In the genomic region with DNA sequence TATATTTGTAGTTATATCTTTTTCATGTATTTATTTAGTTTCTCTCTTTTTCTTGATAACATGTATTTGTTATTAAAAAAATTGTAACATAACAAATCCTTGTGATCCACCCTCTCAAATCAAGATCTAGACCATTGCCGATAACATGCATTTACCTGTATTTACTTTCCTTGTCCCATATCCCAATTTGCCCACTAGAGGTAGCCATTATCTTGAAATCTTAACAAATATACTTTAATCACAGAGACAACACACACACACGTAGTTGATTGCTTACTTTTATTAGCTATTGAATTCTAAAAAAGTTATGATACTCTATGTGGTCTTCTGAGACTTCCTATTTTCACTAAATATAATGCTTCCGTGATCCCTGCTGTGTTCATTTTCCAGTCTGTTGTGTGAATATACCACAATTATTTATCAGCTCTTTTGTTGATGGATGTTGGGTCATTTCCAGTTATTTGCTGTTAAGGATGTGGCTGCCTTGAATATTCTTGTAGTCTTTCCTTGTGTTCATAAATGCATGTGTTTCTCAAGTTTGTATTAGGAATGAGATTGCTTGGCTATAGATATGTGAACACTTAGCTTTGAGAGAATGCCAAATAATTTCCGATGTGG, we compare ENCODE assay signal across 8 cellular contexts. TPM values are rescaled to one million over a fixed set of nuclear protein-coding genes. Genes with fewer than 3 reads are reported as not detected.
DNase-seq lines count a peak whose midpoint lies in the region; ATAC-seq and TF ChIP-seq lines count a peak whose summit lies in the region.

No MANE protein-coding gene starts in this region.

- no peaks in the 10 kb centered on the region for H3K9me2 ChIP-seq in HCT116 (ENCODE audit: insufficient read depth)

- H3K4me1 ChIP-seq in HCT116 (ENCODE audit: control insufficient read depth in 1 of 2, insufficient read depth in 2 of 2, low read length in 2 of 2) (peaks cover 7 to 21% of the 10 kb centered on the region in 2 experiments; a peak in 3 of 4 replicates), aorta (ENCODE audit: control insufficient read depth in 1 of 2, insufficient read depth in 2 of 2, low read length in 2 of 2) (no peaks in the 10 kb centered on the region)

- POLR2A ChIA-PET in HCT116 (lab: Charles Lee): interaction anchor here (1.1 to 1.4 kb wide), 2 partner anchors 10 to 14 kb away, joined by 3 to 4 read pairs; no protein-coding TSS in a partner anchor
- POLR2A ChIA-PET in activated CD4-positive, alpha-beta T cell treated with anti-CD3 and anti-CD28 coated beads, Interleukin-2, amount 10 ng/mL, durations not matched to agents 7 days and 5 days (lab: Charles Lee): no interaction called here

- peak; percentile 68 for TF ChIP-seq RAD21 in HCT116 (IDR thresholded peaks at IDR 0.05; ENCODE audit: low read depth)

- H3K36me3 ChIP-seq in HCT116 (ENCODE audit: control insufficient read depth in 1 of 2, insufficient read depth in 2 of 2, low read length in 2 of 2) (no peaks in the 10 kb centered on the region), aorta (ENCODE audit: control insufficient read depth in 1 of 2, insufficient read depth in 2 of 2, low read length in 1 of 2) (no peaks in the 10 kb centered on the region)

- no peaks in the 10 kb centered on the region for H3K36me3 Mint-ChIP-seq in activated naive CD8-positive, alpha-beta T cell treated with anti-CD3 and anti-CD28 coated beads for 36 hours
- no peaks in the 10 kb centered on the region for H3K36me3 Mint-ChIP-seq in activated CD4-positive, alpha-beta T cell treated with anti-CD3 and anti-CD28 coated beads, Interleukin-2, amount 10 ng/mL, durations not matched to agents 7 days and 5 days (ENCODE audit: low read depth)

- H3K27ac ChIP-seq in HCT116 (ENCODE audit: low read depth, low read length) (peak overlapping the region; percentile 47; the same call in 1 of the 2 replicates), aorta (ENCODE audit: low read depth in 1 of 2, low read length in 2 of 2) (no peak overlapping the region)

- peak; percentile 77 for ATAC-seq in HCT116
- ATAC-seq in SK-N-SH treated with all-trans-retinoic acid at 6 μM for 48 hours: peak; percentile 71
- ATAC-seq in aorta (ENCODE audit: low FRiP score): no peak

- TF ChIP-seq POLR2A in HCT116 (IDR thresholded peaks at IDR 0.05; ENCODE audit: borderline replicate concordance, extremely low read depth, insufficient read depth, insufficient read length): no peak

- H3K27ac Mint-ChIP-seq in activated naive CD8-positive, alpha-beta T cell treated with anti-CD3 and anti-CD28 coated beads for 36 hours: no peak overlapping the region
- no peak overlapping the region for H3K27ac Mint-ChIP-seq in activated CD4-positive, alpha-beta T cell treated with anti-CD3 and anti-CD28 coated beads, Interleukin-2, amount 10 ng/mL, durations not matched to agents 7 days and 5 days

- no peaks in the 10 kb centered on the region for H3K9me3 Mint-ChIP-seq in activated naive CD8-positive, alpha-beta T cell treated with anti-CD3 and anti-CD28 coated beads for 36 hours
- H3K9me3 Mint-ChIP-seq in activated CD4-positive, alpha-beta T cell treated with anti-CD3 and anti-CD28 coated beads, Interleukin-2, amount 10 ng/mL, durations not matched to agents 7 days and 5 days: no peaks in the 10 kb centered on the region

- H3K9me3 ChIP-seq in HCT116 (ENCODE audit: control insufficient read depth in 1 of 2, insufficient read depth in 1 of 2, low read depth in 1 of 2, low read length in 2 of 2): no peaks in the 10 kb centered on the region
- H3K9me3 ChIP-seq in aorta (ENCODE audit: control insufficient read depth, low read length): no peaks in the 10 kb centered on the region

- H3K79me2 ChIP-seq in HCT116 (ENCODE audit: insufficient read depth, low read length): no peaks in the 10 kb centered on the region

- H3K4me3 Mint-ChIP-seq in activated naive CD8-positive, alpha-beta T cell treated with anti-CD3 and anti-CD28 coated beads for 36 hours: no peak overlapping the region
- H3K4me3 Mint-ChIP-seq in activated CD4-positive, alpha-beta T cell treated with anti-CD3 and anti-CD28 coated beads, Interleukin-2, amount 10 ng/mL, durations not matched to agents 7 days and 5 days: no peak overlapping the region

- peak overlapping the region; percentile 98 for H2AFZ ChIP-seq in HCT116 (ENCODE audit: low read depth, low read length, poor library complexity, severe bottlenecking)

- H3K4me2 ChIP-seq in HCT116 (ENCODE audit: low read length): peak overlapping the region; percentile 42

- TF ChIP-seq CTCF in HCT116 (IDR thresholded peaks at IDR 0.05 in 2 of 3, conservative IDR thresholded peaks at IDR 0.05 in 1 of 3; ENCODE audit: borderline replicate concordance in 1 of 3, insufficient read depth in 1 of 3, low read depth in 2 of 3, low read length in 2 of 3): peak; percentile 64 to 77 (median 65); a peak in 5 of 6 replicates

- RAD21 ChIA-PET in HCT116 (lab: Charles Lee; ENCODE audit: low non-redundant PET in 1 of 2, low total read pairs in 2 of 2, uncharacterized antibody in 2 of 2, unreplicated experiment in 2 of 2): no interaction called here

- DNase-seq in AML-193 (lab: John Stamatoyannopoulos, UW): peak; percentile 52 to 70
- peak; percentile 62 for DNase-seq in HCT116 (ENCODE audit: low read depth, low spot score)
- peak; percentile 20 for DNase-seq in iPS-NIHi7 (ENCODE audit: extremely low spot score)
- no peak for DNase-seq in activated naive CD8-positive, alpha-beta T cell treated with anti-CD3 and anti-CD28 coated beads for 36 hours
- DNase-seq in aorta: no peak
- DNase-seq in activated CD4-positive, alpha-beta T cell treated with anti-CD3 and anti-CD28 coated beads, Interleukin-2, amount 10 ng/mL, durations not matched to agents 7 days and 5 days: no peak
- DNase-seq in activated CD8-positive, alpha-beta memory T cell treated with anti-CD3 and anti-CD28 coated beads, Interleukin-2, amount 50 U/mL, for 48 hours: no peak

- H4K20me1 ChIP-seq in HCT116 (ENCODE audit: insufficient read depth): no peaks in the 10 kb centered on the region

- H3K4me3 ChIP-seq in HCT116 (replicated peaks in 1 of 2; ENCODE audit: low read depth in 1 of 2, low read length in 2 of 2) (peak overlapping the region in 1 of 2 experiments; percentile 25; a peak in 1 of 4 replicates), aorta (ENCODE audit: low read length in 2 of 2) (no peak overlapping the region)

- WGBS in aorta, 2 donors: 30 to 33% methylated on average over 4 of the region's 4 CpGs

- peaks cover 2% of the 10 kb centered on the region for H3K4me1 Mint-ChIP-seq in activated naive CD8-positive, alpha-beta T cell treated with anti-CD3 and anti-CD28 coated beads for 36 hours
- no peaks in the 10 kb centered on the region for H3K4me1 Mint-ChIP-seq in activated CD4-positive, alpha-beta T cell treated with anti-CD3 and anti-CD28 coated beads, Interleukin-2, amount 10 ng/mL, durations not matched to agents 7 days and 5 days

- CTCF ChIA-PET in HCT116 (lab: Charles Lee): interaction anchor here (0.7 to 2.8 kb wide), 8 partner anchors 9 to 270 kb away, joined by 3 to 13 read pairs (median 4); no protein-coding TSS in a partner anchor
- CTCF ChIA-PET in activated CD4-positive, alpha-beta T cell treated with anti-CD3 and anti-CD28 coated beads, Interleukin-2, amount 10 ng/mL, durations not matched to agents 7 days and 5 days (lab: Charles Lee): no interaction called here

- peak overlapping the region; percentile 11; the same call in 1 of the 2 replicates for H3K9ac ChIP-seq in HCT116 (ENCODE audit: low read length)

- H3K27me3 Mint-ChIP-seq in activated naive CD8-positive, alpha-beta T cell treated with anti-CD3 and anti-CD28 coated beads for 36 hours: no peaks in the 10 kb centered on the region
- H3K27me3 Mint-ChIP-seq in activated CD4-positive, alpha-beta T cell treated with anti-CD3 and anti-CD28 coated beads, Interleukin-2, amount 10 ng/mL, durations not matched to agents 7 days and 5 days: no peaks in the 10 kb centered on the region

- no TSS peak for BruUV-seq in HCT116 (replicated peaks; lab: Mats Ljungman, UMichigan)

- no peaks in the 10 kb centered on the region for H3K27me3 ChIP-seq in HCT116 (ENCODE audit: insufficient read depth, low read length)
- H3K27me3 ChIP-seq in aorta (ENCODE audit: control insufficient read depth in 1 of 2, insufficient read depth in 2 of 2, low read length in 1 of 2): no peaks in the 10 kb centered on the region

- intact Hi-C loops in HCT116 (cut with micrococcal nuclease) (loop anchor here (1.0 to 2.0 kb wide), 2 partner anchors 34 to 236 kb away; no protein-coding TSS in a partner anchor), aorta (cut with DNase I) (no loop called here)

TF ChIP-seq in HCT116, 20 proteins besides CTCF, POLR2A, EP300 and RAD21 (continues in another document):
- TF ChIP-seq SP1 (IDR thresholded peaks at IDR 0.05; ENCODE audit: low read depth) (0 out of 2 replicates have a peak, but pooled peaks have one; percentile 9), EGR1 (IDR thresholded peaks at IDR 0.05; ENCODE audit: low read depth) (no peak)
- TF ChIP-seq, protein P1, sequence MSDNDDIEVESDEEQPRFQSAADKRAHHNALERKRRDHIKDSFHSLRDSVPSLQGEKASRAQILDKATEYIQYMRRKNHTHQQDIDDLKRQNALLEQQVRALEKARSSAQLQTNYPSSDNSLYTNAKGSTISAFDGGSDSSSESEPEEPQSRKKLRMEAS (IDR thresholded peaks at IDR 0.05): no peak
- TF ChIP-seq, protein P2, sequence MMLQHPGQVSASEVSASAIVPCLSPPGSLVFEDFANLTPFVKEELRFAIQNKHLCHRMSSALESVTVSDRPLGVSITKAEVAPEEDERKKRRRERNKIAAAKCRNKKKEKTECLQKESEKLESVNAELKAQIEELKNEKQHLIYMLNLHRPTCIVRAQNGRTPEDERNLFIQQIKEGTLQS (IDR thresholded peaks at IDR 0.05): no peak

RNA-seq across cellular contexts. Expression of a gene that starts 31.3 kb away (rescaled TPM):
- total RNA-seq in HCT116 (2021; ENCODE audit: unreplicated experiment) (53.0 TPM), aorta (100 to 1,000 TPM in 1 of 2 donors, 10 to 100 TPM in 1; 80.7 to 118 TPM)
- polyA plus RNA-seq in HCT116 (2012): 9.8 and 10.3 TPM in 2 replicates
- total RNA-seq in activated naive CD8-positive, alpha-beta T cell treated with anti-CD3 and anti-CD28 coated beads for 36 hours: 10 to 100 TPM; 52.7 to 58.5 TPM
- 10 to 100 TPM; 12.9 to 32.8 TPM for polyA plus RNA-seq in aorta
- total RNA-seq in activated CD4-positive, alpha-beta T cell treated with anti-CD3 and anti-CD28 coated beads, Interleukin-2, amount 10 ng/mL, durations not matched to agents 7 days and 5 days: 10 to 100 TPM; 41.5 to 46.7 TPM

Comparison
In these comparisons a context has a peak if more than half of its experiments do, and no peak if none do; other contexts are left out.
1. DNase-seq: peak in AML-193 (2 of 2), HCT116 (single experiment) and iPS-NIHi7 (single experiment); none in activated naive CD8-positive, alpha-beta T cell treated with anti-CD3 and anti-CD28 coated beads for 36 hours (single experiment), aorta (0 of 2), activated CD4-positive, alpha-beta T cell treated with anti-CD3 and anti-CD28 coated beads, Interleukin-2, amount 10 ng/mL, durations not matched to agents 7 days and 5 days (single experiment) and activated CD8-positive, alpha-beta memory T cell treated with anti-CD3 and anti-CD28 coated beads, Interleukin-2, amount 50 U/mL, for 48 hours (single experiment).